Comparison of ENCODE assay signal across 8 cellular contexts in genomic region chr3:5122030-5122740, GRCh38. TPM values are rescaled to one million over a fixed set of nuclear protein-coding genes. Genes with fewer than 3 reads are reported as not detected.
DNase-seq lines count a peak whose midpoint lies in the region; ATAC-seq and TF ChIP-seq lines count a peak whose summit lies in the region.

ARL8B (plus strand) TSS chr3:5122292; CDS start chr3:5122466, 174 bp downstream.

- TF ChIP-seq POLR2A in GM18526 (IDR thresholded peaks at IDR 0.05; ENCODE audit: extremely low read depth, insufficient read length) (peak; percentile 84), spleen (IDR thresholded peaks at IDR 0.05) (peak in 1 of 3 donors; percentile 54)

- H3K4me1 Mint-ChIP-seq in activated B cell treated with CpG ODN at 0.5 μM for 24 hours = peaks cover 43% of the 10 kb centered on the region

- peaks cover 39 to 54% (median 50%) of the 10 kb centered on the region in 6 donors for H3K4me1 ChIP-seq in spleen

- H3K27me3 ChIP-seq in spleen (replicated peaks in 1 of 7) = no peaks in the 10 kb centered on the region

- POLR2A ChIA-PET in AG04449 (lab: Yijun Ruan, JAX) (interaction anchor here (0.6 to 1.6 kb wide), 3 partner anchors 16 to 81 kb away, joined by 3 read pairs; no protein-coding TSS in a partner anchor), activated B cell treated with CpG ODN at 0.5 μM for 24 hours (lab: Charles Lee) (interaction anchor here (0.6 to 2.9 kb wide), 13 partner anchors 14 to 655 kb away, joined by 3 to 28 read pairs (median 4); partner anchors contain the start of gene EDEM1)

- CTCF ChIA-PET in AG04449 (lab: Yijun Ruan, JAX) (interaction anchor here (0.7 to 2.9 kb wide), 34 partner anchors 8 to 467 kb away, joined by 3 to 18 read pairs (median 4); partner anchors contain the start of gene EDEM1), activated B cell treated with CpG ODN at 0.5 μM for 24 hours (lab: Charles Lee) (interaction anchor here (0.8 to 1.4 kb wide), 3 partner anchors 45 to 105 kb away, joined by 3 to 4 read pairs (median 3); no protein-coding TSS in a partner anchor)

- intact Hi-C loops in activated B cell treated with CpG ODN at 0.5 μM for 24 hours (cut with micrococcal nuclease) = loop anchor here (1.0 to 10.0 kb wide), 12 partner anchors 14 to 1997 kb away; partner anchors contain the start of genes BHLHE40, CRBN, EDEM1 and ITPR1
- intact Hi-C loops in spleen (cut with DNase I; ENCODE audit: low total_unique reads) = loop anchor here (5.0 kb wide), 1 partner anchor 65 kb away; the partner anchor contains the start of gene EDEM1

- H3K36me3 Mint-ChIP-seq in activated B cell treated with CpG ODN at 0.5 μM for 24 hours (ENCODE audit: low read depth) = peaks cover 20% of the 10 kb centered on the region

- H3K36me3 ChIP-seq in spleen = peaks cover 0 to 4% (median 0%) of the 10 kb centered on the region in 6 donors

- H3K4me3 ChIP-seq in AG04449 (ENCODE audit: low read depth, low read length) (peak within 1 kb of the TSS; percentile 93), cardiac fibroblast (replicated peaks in 1 of 2; ENCODE audit: low read depth in 2 of 2, low read length in 2 of 2) (peak within 1 kb of the TSS; percentile 98 to 99), spleen (peak within 1 kb of the TSS; percentile 90 to 100 (median 98))

- peak within 1 kb of the TSS; percentile 91 for H3K27ac Mint-ChIP-seq in activated B cell treated with CpG ODN at 0.5 μM for 24 hours

- no peaks in the 10 kb centered on the region for H3K9me3 Mint-ChIP-seq in activated B cell treated with CpG ODN at 0.5 μM for 24 hours

- 0 to 1% (median 0%) methylated on average over 30 to 74 of the region's 74 CpGs for WGBS in spleen, 5 donors

- DNase-seq in AG04449 (ENCODE audit: low read depth, low spot score) (no peak), NCI-H2227 (lab: John Stamatoyannopoulos, UW; ENCODE audit: unreplicated experiment) (peak; percentile 87), activated B cell treated with CpG ODN at 0.5 μM for 24 hours (peak; percentile 93), cardiac fibroblast (ENCODE audit: low read depth in 2 of 2) (peak; percentile 91 to 92), inferior parietal cortex (ENCODE audit: extremely low spot score) (peak; percentile 86), spleen (peak; percentile 99)

- ATAC-seq in HG03064 (IDR thresholded peaks at IDR 0.05; ENCODE audit: low read depth, unreplicated experiment) (peak; percentile 97), activated B cell treated with CpG ODN at 0.5 μM for 24 hours (ENCODE audit: low read depth) (peak; percentile 95)

- peak within 1 kb of the TSS; percentile 92 to 96 (median 94) for H3K27ac ChIP-seq in spleen

- no peaks in the 10 kb centered on the region for H3K9me3 ChIP-seq in spleen

- peak within 1 kb of the TSS; percentile 94 for H3K4me3 Mint-ChIP-seq in activated B cell treated with CpG ODN at 0.5 μM for 24 hours

- TF ChIP-seq CTCF in AG04449 (IDR thresholded peaks at IDR 0.05; ENCODE audit: insufficient read depth, low read length, missing control alignments) (peak; percentile 96), activated B cell treated with CpG ODN at 0.5 μM for 24 hours (IDR thresholded peaks at IDR 0.05) (peak; percentile 82), cardiac fibroblast (IDR thresholded peaks at IDR 0.05; ENCODE audit: low read depth, low read length) (peak; percentile 76), spleen (IDR thresholded peaks at IDR 0.05 in 8 of 11, conservative IDR thresholded peaks at IDR 0.05 in 3 of 11) (peak; percentile 91 to 99 (median 98))

- no peaks in the 10 kb centered on the region for H3K27me3 Mint-ChIP-seq in activated B cell treated with CpG ODN at 0.5 μM for 24 hours

RNA-seq across cellular contexts. Expression of gene ARL8B, which starts in this region (rescaled TPM):
- total RNA-seq in activated B cell treated with CpG ODN at 0.5 μM for 24 hours = 57.9 and 62.6 TPM in 2 replicates
- total RNA-seq in spleen = 100 to 1,000 TPM in 1 of 7 donors, 10 to 100 TPM in 6; 55.6 to 120 (median 62.0) TPM
- 10 to 100 TPM; 23.0 to 36.8 (median 28.0) TPM for polyA plus RNA-seq in spleen
